ENCODE assay signal across 16 cellular contexts in the genomic region with DNA sequence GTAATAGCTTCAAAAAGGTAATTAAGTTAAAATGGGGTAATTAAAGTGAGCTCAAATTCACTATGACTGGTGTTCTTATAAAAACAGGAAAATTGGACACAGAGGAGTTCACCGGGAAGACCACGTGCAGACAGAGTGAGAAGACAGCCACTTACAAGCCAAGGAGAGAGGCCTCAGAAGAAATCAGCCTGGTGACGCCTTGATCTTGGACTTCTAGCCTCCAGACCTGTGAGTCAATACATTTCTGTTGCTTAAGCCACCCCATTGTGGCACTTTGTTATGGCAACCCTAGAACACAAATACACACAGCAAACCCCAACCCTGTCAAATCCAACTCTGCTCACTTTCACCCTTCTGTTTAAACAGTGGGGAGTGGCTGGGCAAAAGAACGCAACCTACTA. TPM values are rescaled to one million over a fixed set of nuclear protein-coding genes. Genes with fewer than 3 reads are reported as not detected.
A peak's percentile ranks its signal among the peaks of the same experiment; 100 is the strongest.
DNase-seq lines count a peak whose midpoint lies in the region; ATAC-seq and TF ChIP-seq lines count a peak whose summit lies in the region.
"Had no signal": no experiment of that assay in that cellular context is flagged by ENCODE, and none has a peak within 500 bp of the region (broad histone marks: within the 10 kb centered on the region; RNA-seq: fewer than 3 reads in every experiment).

No MANE protein-coding gene starts in this region.

- H3K36me3 Mint-ChIP-seq in stimulated activated naive CD8-positive, alpha-beta T cell treated with anti-CD3 and anti-CD28 coated beads, Interleukin-15, Interleukin-2, amounts not matched to agents 100 ng/mL and 50 ng/mL, for 24 hours (ENCODE audit: low read depth), result no peaks in the 10 kb centered on the region
- H3K36me3 Mint-ChIP-seq in Caco-2 (ENCODE audit: insufficient read depth, unreplicated experiment), result no peaks in the 10 kb centered on the region

- peaks cover 81% of the 10 kb centered on the region for H3K4me1 Mint-ChIP-seq in stimulated activated naive CD8-positive, alpha-beta T cell treated with anti-CD3 and anti-CD28 coated beads, Interleukin-15, Interleukin-2, amounts not matched to agents 100 ng/mL and 50 ng/mL, for 24 hours (ENCODE audit: low read depth)
- H3K4me1 Mint-ChIP-seq in Caco-2 (ENCODE audit: low read depth, unreplicated experiment), result no peaks in the 10 kb centered on the region

- 74% methylated on average over 4 of the region's 4 CpGs for WGBS in hepatocyte (ENCODE audit: low lambda C conversion rate, missing lambda C conversion rate)
- 81 to 88% (median 85%) methylated on average over 4 of the region's 4 CpGs for WGBS in ovary, 3 donors

- no peak overlapping the region for H3K4me2 ChIP-seq in hepatocyte

- CTCF ChIA-PET in Caco-2 (lab: Charles Lee), result no interaction called here

- H3K27ac ChIP-seq in hepatocyte (no peak overlapping the region), ovary (no peak overlapping the region)
- H3K27ac ChIP-seq: neutrophil, RWPE1 had no signal

- H3K36me3 ChIP-seq in hepatocyte (replicated peaks; ENCODE audit: insufficient read depth, low read depth) (no peaks in the 10 kb centered on the region), Caco-2 (ENCODE audit: control insufficient read depth, insufficient read depth, low read length) (no peaks in the 10 kb centered on the region), ovary (no peaks in the 10 kb centered on the region)
- H3K36me3 ChIP-seq: HAP-1 had no signal

- no peak for TF ChIP-seq EP300 in ovary (IDR thresholded peaks at IDR 0.05)

- no peaks in the 10 kb centered on the region for H3K9me2 ChIP-seq in hepatocyte (replicated peaks; ENCODE audit: insufficient read depth)

- H3K9me3 ChIP-seq in hepatocyte (ENCODE audit: low read depth) (no peaks in the 10 kb centered on the region), Caco-2 (no peaks in the 10 kb centered on the region), ovary (no peaks in the 10 kb centered on the region)
- H3K9me3 ChIP-seq: HAP-1, neutrophil had no signal

- H3K4me1 ChIP-seq in hepatocyte (ENCODE audit: insufficient read depth), result peaks cover 2% of the 10 kb centered on the region
- no peaks in the 10 kb centered on the region for H3K4me1 ChIP-seq in Caco-2
- peaks cover 2% of the 10 kb centered on the region for H3K4me1 ChIP-seq in ovary (ENCODE audit: insufficient read depth)

- H3K4me3 ChIP-seq in hepatocyte (no peak overlapping the region), Caco-2 (ENCODE audit: low read depth, low read length) (no peak overlapping the region), ovary (no peak overlapping the region)
- H3K4me3 ChIP-seq: HAP-1 had no signal

- H3K27me3 ChIP-seq in hepatocyte, result peaks cover 36% of the 10 kb centered on the region
- H3K27me3 ChIP-seq in Caco-2 (replicated peaks; ENCODE audit: control insufficient read depth, insufficient read depth, low read length), result no peaks in the 10 kb centered on the region
- no peaks in the 10 kb centered on the region for H3K27me3 ChIP-seq in ovary

- no TSS peak for BruUV-seq in Caco-2 (replicated peaks; lab: Mats Ljungman, UMichigan)

- no peaks in the 10 kb centered on the region for H3K79me2 ChIP-seq in hepatocyte

- H3K9me3 Mint-ChIP-seq in stimulated activated naive CD8-positive, alpha-beta T cell treated with anti-CD3 and anti-CD28 coated beads, Interleukin-15, Interleukin-2, amounts not matched to agents 100 ng/mL and 50 ng/mL, for 24 hours, result no peaks in the 10 kb centered on the region
- H3K9me3 Mint-ChIP-seq in Caco-2 (ENCODE audit: unreplicated experiment), result no peaks in the 10 kb centered on the region

- no peak for TF ChIP-seq POLR2A in ovary (IDR thresholded peaks at IDR 0.05)

- POLR2A ChIA-PET in Caco-2 (lab: Charles Lee), result no interaction called here

- no peak for DNase-seq in stimulated activated naive CD8-positive, alpha-beta T cell treated with anti-CD3 and anti-CD28 coated beads, Interleukin-15, Interleukin-2, amounts not matched to agents 100 U/mL and 50 U/mL, for 24 hours
- DNase-seq in RPMI7951 (ENCODE audit: low read depth) (peak; percentile 9), hepatocyte (ENCODE audit: low spot score) (peak; percentile 18), glomerular visceral epithelial cell (ENCODE audit: extremely low spot score) (no peak), Caco-2 (no peak), ovary (no peak)
- DNase-seq: activated CD4-positive, alpha-beta T cell treated with anti-CD3 and anti-CD28 coated beads for 4 hours; KG1; NCI-H187; NCI-H69 had no signal

- TF ChIP-seq CTCF in hepatocyte (IDR thresholded peaks at IDR 0.05; ENCODE audit: poor library complexity) (no peak), Caco-2 (IDR thresholded peaks at IDR 0.05; ENCODE audit: insufficient read depth in 1 of 2, low read depth in 1 of 2, low read length in 1 of 2, severe bottlenecking in 1 of 2, unreplicated experiment in 1 of 2) (no peak), ovary (IDR thresholded peaks at IDR 0.05) (no peak)

- no peak for ATAC-seq in stimulated activated naive CD8-positive, alpha-beta T cell treated with anti-CD3 and anti-CD28 coated beads, Interleukin-15, Interleukin-2, amounts not matched to agents 100 U/mL and 50 U/mL, for 24 hours
- ATAC-seq in GM21619 (IDR thresholded peaks at IDR 0.05; ENCODE audit: unreplicated experiment), result no peak

- H2AFZ ChIP-seq in hepatocyte, result no peak overlapping the region

- peak overlapping the region; percentile 2 for H3K27ac Mint-ChIP-seq in stimulated activated naive CD8-positive, alpha-beta T cell treated with anti-CD3 and anti-CD28 coated beads, Interleukin-15, Interleukin-2, amounts not matched to agents 100 ng/mL and 50 ng/mL, for 24 hours
- no peak overlapping the region for H3K27ac Mint-ChIP-seq in Caco-2 (ENCODE audit: unreplicated experiment)

- no peak overlapping the region for H3K4me3 Mint-ChIP-seq in stimulated activated naive CD8-positive, alpha-beta T cell treated with anti-CD3 and anti-CD28 coated beads, Interleukin-15, Interleukin-2, amounts not matched to agents 100 ng/mL and 50 ng/mL, for 24 hours
- H3K4me3 Mint-ChIP-seq in Caco-2 (ENCODE audit: unreplicated experiment), result no peak overlapping the region

- H3K27me3 Mint-ChIP-seq in stimulated activated naive CD8-positive, alpha-beta T cell treated with anti-CD3 and anti-CD28 coated beads, Interleukin-15, Interleukin-2, amounts not matched to agents 100 ng/mL and 50 ng/mL, for 24 hours, result peaks cover 38% of the 10 kb centered on the region
- peaks cover 32% of the 10 kb centered on the region for H3K27me3 Mint-ChIP-seq in Caco-2 (ENCODE audit: insufficient read depth, unreplicated experiment)

- H4K20me1 ChIP-seq in hepatocyte (ENCODE audit: insufficient read depth, poor library complexity, severe bottlenecking), result no peaks in the 10 kb centered on the region

- intact Hi-C loops in Caco-2 (cut with micrococcal nuclease; ENCODE audit: unreplicated experiment) (no loop called here), ovary (cut with DNase I) (no loop called here)

RNA-seq across cellular contexts. Expression of a gene that starts 4.1 kb away (rescaled TPM):
- 0.10 and 0.12 TPM in 2 replicates for total RNA-seq in RPMI7951 (2014; rRNA removed; shearing (Covaris generic))
- total RNA-seq in hepatocyte (0.13 and 0.84 TPM in 2 replicates), Caco-2 (2022) (not detected in 2 replicates), ovary (1 to 10 TPM in 3 of 7 donors, under 1 TPM in 4; 0.23 to 9.5 (median 0.97) TPM)
- polyA plus RNA-seq in hepatocyte (1.1 TPM in 1 of 2 replicates, not detected in the other), ovary (1 to 10 TPM in 1 of 2 donors, under 1 TPM in 1; 0.25 to 3.0 TPM)
- total RNA-seq: fibroblast of lung had no signal

Comparison
In these comparisons a context has a peak if more than half of its experiments do, and no peak if none do; other contexts are left out.
1. DNase-seq: peak in RPMI7951 (single experiment) and hepatocyte (single experiment); none in stimulated activated naive CD8-positive, alpha-beta T cell treated with anti-CD3 and anti-CD28 coated beads, Interleukin-15, Interleukin-2, amounts not matched to agents 100 U/mL and 50 U/mL, for 24 hours (single experiment), glomerular visceral epithelial cell (single experiment), Caco-2 (0 of 2) and ovary (0 of 5).